Comparison of ENCODE assay signal across 8 cellular contexts in the genomic region with DNA sequence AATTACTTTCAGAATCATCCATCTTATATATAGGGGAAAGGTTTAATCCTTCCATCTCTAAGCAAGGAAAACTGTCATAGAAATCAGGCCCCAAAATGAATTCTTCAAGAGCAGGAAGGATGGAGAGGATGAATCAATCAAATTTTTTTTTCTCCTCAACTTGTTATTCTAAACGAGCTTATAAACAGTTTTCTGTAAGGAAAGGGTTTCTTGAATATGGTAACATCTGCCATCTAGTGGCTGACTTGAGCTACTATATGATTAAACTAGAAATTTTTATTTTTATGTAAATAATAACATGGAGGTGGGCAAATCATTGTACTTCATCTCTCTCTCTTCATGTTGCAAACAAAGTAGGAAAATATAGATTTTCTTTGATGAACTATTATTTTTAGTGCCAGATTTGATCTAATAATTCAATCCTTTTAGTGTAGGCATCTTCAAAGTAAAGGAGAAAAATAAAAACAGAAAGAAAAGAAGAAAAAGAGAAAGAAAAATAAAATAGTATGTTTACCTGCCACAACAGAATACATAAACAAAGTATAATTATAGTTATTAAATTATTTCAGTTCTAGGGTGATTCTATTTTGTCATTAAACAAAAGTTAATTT.
DNase-seq lines count a peak whose midpoint lies in the region; ATAC-seq and TF ChIP-seq lines count a peak whose summit lies in the region.

No MANE protein-coding gene starts in this region.

- no peaks in the 10 kb centered on the region for H3K79me2 ChIP-seq in SU-DHL-6 (ENCODE audit: insufficient read depth, low read length)

- no peaks in the 10 kb centered on the region for H4K20me1 ChIP-seq in SU-DHL-6 (ENCODE audit: low read depth, low read length)

- peak; percentile 39 for DNase-seq in AG08395 (ENCODE audit: low spot score)
- DNase-seq in NCI-H1417 treated with DMSO at 0.1 percent for 48 hours (lab: John Stamatoyannopoulos, UW) = peak; percentile 52
- DNase-seq in foreskin keratinocyte = peak in 1 of 2 donors; percentile 34
- DNase-seq in sigmoid colon = no peak
- DNase-seq in activated CD4-positive, alpha-beta T cell treated with anti-CD3 and anti-CD28 coated beads for 48 hours = no peak

- TF ChIP-seq POLR2A in sigmoid colon (IDR thresholded peaks at IDR 0.05) = no peak

- peak; percentile 89 for ATAC-seq in GM18499 (IDR thresholded peaks at IDR 0.05; ENCODE audit: insufficient read depth, unreplicated experiment)
- ATAC-seq in HG02885 (IDR thresholded peaks at IDR 0.05; ENCODE audit: poor library complexity, unreplicated experiment) = peak; percentile 88
- peak; percentile 80 for ATAC-seq in foreskin keratinocyte

- WGBS in sigmoid colon, 2 donors = 0% methylated on average over 1 of the region's 1 CpG

- H3K27ac ChIP-seq in SU-DHL-6 (ENCODE audit: low read depth, low read length) = no peak overlapping the region
- H3K27ac ChIP-seq in foreskin keratinocyte = no peak overlapping the region
- no peak overlapping the region for H3K27ac ChIP-seq in sigmoid colon

- no peaks in the 10 kb centered on the region for H3K9me2 ChIP-seq in SU-DHL-6 (replicated peaks; ENCODE audit: insufficient read depth, low read length)

- TF ChIP-seq CTCF in SU-DHL-6 (IDR thresholded peaks at IDR 0.05; ENCODE audit: insufficient read depth, low read length, poor library complexity, severe bottlenecking) (peak; percentile 46), foreskin keratinocyte (conservative IDR thresholded peaks at IDR 0.05) (peak; percentile 74), sigmoid colon (IDR thresholded peaks at IDR 0.05) (peak; percentile 12 to 56 (median 42))

- H3K4me3 ChIP-seq in SU-DHL-6 (ENCODE audit: insufficient read depth, low read length, poor library complexity, severe bottlenecking) = no peak overlapping the region
- no peak overlapping the region for H3K4me3 ChIP-seq in sigmoid colon

- H3K27me3 ChIP-seq in SU-DHL-6 (ENCODE audit: low read length) (no peaks in the 10 kb centered on the region), foreskin keratinocyte (peaks cover 5% of the 10 kb centered on the region), sigmoid colon (no peaks in the 10 kb centered on the region)

- TF ChIP-seq EP300 in sigmoid colon (IDR thresholded peaks at IDR 0.05) = no peak

- H3K36me3 ChIP-seq in SU-DHL-6 (ENCODE audit: low read length) (no peaks in the 10 kb centered on the region), sigmoid colon (no peaks in the 10 kb centered on the region)

- no peaks in the 10 kb centered on the region for H3F3A ChIP-seq in SU-DHL-6 (ENCODE audit: insufficient read depth)

- peak overlapping the region; percentile 15; the same call in 1 of the 2 replicates for H3K9ac ChIP-seq in SU-DHL-6 (ENCODE audit: low read length)

- peak overlapping the region; percentile 38 for H3K4me2 ChIP-seq in SU-DHL-6 (ENCODE audit: low read depth, low read length, poor library complexity, severe bottlenecking)

- H3K4me1 ChIP-seq in foreskin keratinocyte (no peaks in the 10 kb centered on the region), sigmoid colon (peaks cover 0 to 7% (median under 1%) of the 10 kb centered on the region in 4 donors)

- H3K9me3 ChIP-seq in SU-DHL-6 (ENCODE audit: insufficient read depth, low read length) (no peaks in the 10 kb centered on the region), sigmoid colon (no peaks in the 10 kb centered on the region)

- intact Hi-C loops in sigmoid colon (cut with DNase I) = loop anchor here (5.0 kb wide), 1 partner anchor 500 kb away; a partner anchor contains a TSS

- H2AFZ ChIP-seq in SU-DHL-6 (ENCODE audit: low read depth, low read length, severe bottlenecking) = no peak overlapping the region

Comparison
In these comparisons a context has a peak if more than half of its experiments do, and no peak if none do; other contexts are left out.
1. DNase-seq: peak in AG08395 (single experiment) and NCI-H1417 treated with DMSO at 0.1 percent for 48 hours (single experiment); none in sigmoid colon (single experiment) and activated CD4-positive, alpha-beta T cell treated with anti-CD3 and anti-CD28 coated beads for 48 hours (single experiment).
2. Peak in every context shown above with its lines, with median percentiles within 50 percentile points of each other: ATAC-seq and CTCF ChIP-seq.